1 cellular context compared by ENCODE assay signal in genomic region chr19:6811906-6812305, GRCh38.
TF ChIP-seq lines count a peak whose summit lies in the region.

No MANE protein-coding gene starts in this region.

TF ChIP-seq in GM12878, 131 proteins besides CTCF, POLR2A, EP300 and RAD21 (continued from another document and continues in another):
- TF ChIP-seq RELB (IDR thresholded peaks at IDR 0.05; ENCODE audit: low read depth): no peak
- no peak for TF ChIP-seq MXI1 (IDR thresholded peaks at IDR 0.05; ENCODE audit: low read depth, low read length)
- TF ChIP-seq NR2C2 (IDR thresholded peaks at IDR 0.05; ENCODE audit: borderline replicate concordance, control insufficient read depth, insufficient read length, low read depth): no peak
- no peak for TF ChIP-seq MTA3 (IDR thresholded peaks at IDR 0.05; ENCODE audit: borderline replicate concordance, low read length)
- no peak for TF ChIP-seq POLR2AphosphoS5 (IDR thresholded peaks at IDR 0.05; ENCODE audit: low read length)
- TF ChIP-seq ZNF622 (IDR thresholded peaks at IDR 0.05): no peak
- peak; percentile 61; the same call in 1 of the 2 replicates for TF ChIP-seq CREB1 (IDR thresholded peaks at IDR 0.05; ENCODE audit: low read depth)
- TF ChIP-seq ZNF687 (IDR thresholded peaks at IDR 0.05): no peak
- TF ChIP-seq YY1 (IDR thresholded peaks at IDR 0.05; ENCODE audit: low read depth, low read length): peak; percentile 96
- TF ChIP-seq IKZF1 (conservative IDR thresholded peaks at IDR 0.05): 0 out of 2 replicates have a peak, but pooled peaks have one; percentile 11
- TF ChIP-seq GABPA (IDR thresholded peaks at IDR 0.05; ENCODE audit: low read depth): no peak
- no peak for TF ChIP-seq FOXM1 (IDR thresholded peaks at IDR 0.05; ENCODE audit: low read depth, low read length)
- no peak for TF ChIP-seq HSF1 (IDR thresholded peaks at IDR 0.05; ENCODE audit: low read depth, low read length)
- no peak for TF ChIP-seq NFYA (IDR thresholded peaks at IDR 0.05; ENCODE audit: borderline replicate concordance, low read depth, low read length)
- TF ChIP-seq CBX3 (IDR thresholded peaks at IDR 0.05; ENCODE audit: borderline replicate concordance, low read depth): no peak
- peak; percentile 73 for TF ChIP-seq USF1 (IDR thresholded peaks at IDR 0.05; ENCODE audit: borderline replicate concordance, extremely low read length, insufficient read depth, low read depth, low read length)
- no peak for TF ChIP-seq SKIL (IDR thresholded peaks at IDR 0.05; ENCODE audit: low read depth, poor library complexity, severe bottlenecking)
- no peak for TF ChIP-seq PRDM15 (CRISPR knock-in tag; IDR thresholded peaks at IDR 0.05)
- TF ChIP-seq SUPT20H (IDR thresholded peaks at IDR 0.05; ENCODE audit: borderline replicate concordance, control insufficient read depth, low read depth, low read length): no peak
- TF ChIP-seq RAD51 (IDR thresholded peaks at IDR 0.05): peak; percentile 74; the same call in 1 of the 2 replicates
- no peak for TF ChIP-seq NFIC (IDR thresholded peaks at IDR 0.05; ENCODE audit: low read depth, low read length)
- no peak for TF ChIP-seq TCF3 (IDR thresholded peaks at IDR 0.05; ENCODE audit: borderline replicate concordance, insufficient read depth, low read depth, low read length)
- TF ChIP-seq CHD1 (IDR thresholded peaks at IDR 0.05; ENCODE audit: low read depth, low read length): no peak
- no peak for TF ChIP-seq PML (IDR thresholded peaks at IDR 0.05; ENCODE audit: low read length)
- no peak for TF ChIP-seq IRF5 (IDR thresholded peaks at IDR 0.05; ENCODE audit: borderline replicate concordance)
- TF ChIP-seq NBN (IDR thresholded peaks at IDR 0.05): no peak
- peak; percentile 73 for TF ChIP-seq HCFC1 (IDR thresholded peaks at IDR 0.05; ENCODE audit: low read length)
- no peak for TF ChIP-seq RB1 (IDR thresholded peaks at IDR 0.05; ENCODE audit: borderline replicate concordance)
- no peak for TF ChIP-seq CHD2 (IDR thresholded peaks at IDR 0.05; ENCODE audit: borderline replicate concordance, low read depth, low read length)
- TF ChIP-seq ZNF274 (IDR thresholded peaks at IDR 0.05; ENCODE audit: insufficient read depth, insufficient read length): no peak
- TF ChIP-seq ZBTB4 (CRISPR knock-in tag; IDR thresholded peaks at IDR 0.05): no peak
- TF ChIP-seq ZNF592 (IDR thresholded peaks at IDR 0.05): no peak
- TF ChIP-seq NFXL1 (IDR thresholded peaks at IDR 0.05; ENCODE audit: borderline replicate concordance): no peak
- TF ChIP-seq FOS (IDR thresholded peaks at IDR 0.05; ENCODE audit: borderline replicate concordance, extremely low read depth, insufficient read length): no peak
